ENCODE assay signal across 26 cellular contexts in genomic region chr3:44987318-44987717, GRCh38. TPM values are rescaled to one million over a fixed set of nuclear protein-coding genes. Genes with fewer than 3 reads are reported as not detected.
"Had no signal": no experiment of that assay in that cellular context is flagged by ENCODE, and none has a peak within 500 bp of the region (broad histone marks: within the 10 kb centered on the region; RNA-seq: fewer than 3 reads in every experiment).

No MANE protein-coding gene starts in this region.

- H3K9me3 Mint-ChIP-seq: activated CD4-positive, alpha-beta memory T cell treated with anti-CD3 and anti-CD28 coated beads, Interleukin-2, amount 10 ng/mL, durations not matched to agents 7 days and 5 days; activated CD4-positive, alpha-beta T cell treated with anti-CD3 and anti-CD28 coated beads, Interleukin-2, amount 10 ng/mL, durations not matched to agents 7 days and 5 days; dendritic cell treated with granulocyte-macrophage colony-stimulating factor and Interleukin-4, amounts not matched to agents 40 ng/mL and 50 ng/mL, for 4 days; immature natural killer cell; naive thymus-derived CD8-positive, alpha-beta T cell; stimulated activated memory B cell treated with anti-CD40 and anti-IgM and Interleukin-4, amounts not matched to agents 10 μg/mL and 1 μg/mL and 100 μg/mL, for 72 hours; stimulated activated naive CD8-positive, alpha-beta T cell treated with anti-CD3 and anti-CD28 coated beads, Interleukin-15, amount 100 ng/mL, for 72 hours had no signal

- DNase-seq: activated CD4-positive, alpha-beta memory T cell treated with anti-CD3 and anti-CD28 coated beads, Interleukin-2, amount 10 ng/mL, durations not matched to agents 7 days and 5 days; activated CD4-positive, alpha-beta T cell treated with anti-CD3 and anti-CD28 coated beads, Interleukin-2, amount 10 ng/mL, durations not matched to agents 7 days and 5 days; activated CD4-positive, CD25-positive, alpha-beta regulatory T cell treated with anti-CD3 and anti-CD28 coated beads, Interleukin-2, amount 50 U/mL, for 72 hours; activated naive CD4-positive, alpha-beta T cell; activated T-cell treated with anti-CD3 and anti-CD28 coated beads, Interleukin-2, amount 50 U/mL, for 48 hours; central memory CD4-positive, alpha-beta T cell; endodermal cell; heart left ventricle; hypothalamus; immature natural killer cell; naive thymus-derived CD8-positive, alpha-beta T cell; small intestine; stimulated activated CD4-positive, alpha-beta T cell treated with anti-CD3 and anti-CD28 coated beads, Interleukin-4, amount 100 ng/mL, for 24 hours; stimulated activated naive CD8-positive, alpha-beta T cell treated with anti-CD3 and anti-CD28 coated beads, Interleukin-15, amount 100 ng/mL, for 72 hours; substantia nigra; T-helper 17 cell; T1000; transverse colon had no signal

- H3K27ac ChIP-seq: ascending aorta, breast epithelium, heart left ventricle, transverse colon had no signal

- H3K27me3 Mint-ChIP-seq: activated CD4-positive, alpha-beta memory T cell treated with anti-CD3 and anti-CD28 coated beads, Interleukin-2, amount 10 ng/mL, durations not matched to agents 7 days and 5 days; activated CD4-positive, alpha-beta T cell treated with anti-CD3 and anti-CD28 coated beads, Interleukin-2, amount 10 ng/mL, durations not matched to agents 7 days and 5 days; activated naive CD8-positive, alpha-beta T cell; dendritic cell treated with granulocyte-macrophage colony-stimulating factor and Interleukin-4, amounts not matched to agents 40 ng/mL and 50 ng/mL, for 4 days; naive thymus-derived CD8-positive, alpha-beta T cell; stimulated activated memory B cell treated with anti-CD40 and anti-IgM and Interleukin-4, amounts not matched to agents 10 μg/mL and 1 μg/mL and 100 μg/mL, for 72 hours; stimulated activated naive CD8-positive, alpha-beta T cell treated with anti-CD3 and anti-CD28 coated beads, Interleukin-15, amount 100 ng/mL, for 72 hours; T-helper 17 cell had no signal

- H3K27ac Mint-ChIP-seq: activated CD4-positive, alpha-beta memory T cell treated with anti-CD3 and anti-CD28 coated beads, Interleukin-2, amount 10 ng/mL, durations not matched to agents 7 days and 5 days; activated CD4-positive, alpha-beta T cell treated with anti-CD3 and anti-CD28 coated beads, Interleukin-2, amount 10 ng/mL, durations not matched to agents 7 days and 5 days; activated naive CD8-positive, alpha-beta T cell; dendritic cell treated with granulocyte-macrophage colony-stimulating factor and Interleukin-4, amounts not matched to agents 40 ng/mL and 50 ng/mL, for 4 days; endodermal cell; stimulated activated memory B cell treated with anti-CD40 and anti-IgM and Interleukin-4, amounts not matched to agents 10 μg/mL and 1 μg/mL and 100 μg/mL, for 72 hours; stimulated activated naive CD8-positive, alpha-beta T cell treated with anti-CD3 and anti-CD28 coated beads, Interleukin-15, amount 100 ng/mL, for 72 hours; T-helper 17 cell had no signal

- H3K36me3 ChIP-seq: breast epithelium, transverse colon had no signal

- H3K4me3 ChIP-seq: ascending aorta, breast epithelium, heart left ventricle, transverse colon had no signal

- ATAC-seq: esophagus mucosa; sciatic nerve; stimulated activated memory B cell treated with anti-CD40 and anti-IgM and Interleukin-4, amounts not matched to agents 10 μg/mL and 1 μg/mL and 100 μg/mL, for 72 hours; stimulated activated naive CD8-positive, alpha-beta T cell treated with anti-CD3 and anti-CD28 coated beads, Interleukin-15, amount 100 ng/mL, for 72 hours; T-helper 17 cell had no signal

- H3K4me3 Mint-ChIP-seq: activated CD4-positive, alpha-beta memory T cell treated with anti-CD3 and anti-CD28 coated beads, Interleukin-2, amount 10 ng/mL, durations not matched to agents 7 days and 5 days; activated CD4-positive, alpha-beta T cell treated with anti-CD3 and anti-CD28 coated beads, Interleukin-2, amount 10 ng/mL, durations not matched to agents 7 days and 5 days; activated naive CD8-positive, alpha-beta T cell; dendritic cell treated with granulocyte-macrophage colony-stimulating factor and Interleukin-4, amounts not matched to agents 40 ng/mL and 50 ng/mL, for 4 days; endodermal cell; immature natural killer cell; naive thymus-derived CD8-positive, alpha-beta T cell; stimulated activated memory B cell treated with anti-CD40 and anti-IgM and Interleukin-4, amounts not matched to agents 10 μg/mL and 1 μg/mL and 100 μg/mL, for 72 hours; stimulated activated naive CD8-positive, alpha-beta T cell treated with anti-CD3 and anti-CD28 coated beads, Interleukin-15, amount 100 ng/mL, for 72 hours; T-helper 17 cell had no signal

- H3K27me3 ChIP-seq: ascending aorta, breast epithelium, heart left ventricle, transverse colon had no signal

- H3K4me1 ChIP-seq: ascending aorta had no signal

- H3K9me3 ChIP-seq: ascending aorta, breast epithelium, heart left ventricle, transverse colon had no signal

RNA-seq across cellular contexts. Expression of gene CLEC3B, which starts 38.8 kb away (rescaled TPM):
- total RNA-seq: activated CD4-positive, alpha-beta memory T cell treated with anti-CD3 and anti-CD28 coated beads, Interleukin-2, amount 10 ng/mL, durations not matched to agents 7 days and 5 days; endodermal cell; kidney epithelial cell had no signal
- polyA plus RNA-seq: naive thymus-derived CD8-positive, alpha-beta T cell had no signal
